ENCODE assay signal across 2 cellular contexts in genomic region chr10:125124114-125124486, GRCh38.
TF ChIP-seq lines count a peak whose summit lies in the region.

No MANE protein-coding gene starts in this region.

TF ChIP-seq in liver, 16 proteins besides CTCF, POLR2A, EP300 and RAD21:
- no peak for TF ChIP-seq EGR1 (IDR thresholded peaks at IDR 0.05; ENCODE audit: low read depth in 2 of 2)
- no peak for TF ChIP-seq GABPA (IDR thresholded peaks at IDR 0.05 in 1 of 2, conservative IDR thresholded peaks at IDR 0.05 in 1 of 2)
- no peak for TF ChIP-seq MAX (IDR thresholded peaks at IDR 0.05)
- TF ChIP-seq SP1 (IDR thresholded peaks at IDR 0.05): no peak
- no peak for TF ChIP-seq FOXA2 (IDR thresholded peaks at IDR 0.05)
- no peak for TF ChIP-seq FOXA1 (IDR thresholded peaks at IDR 0.05)
- TF ChIP-seq JUND (IDR thresholded peaks at IDR 0.05): no peak
- TF ChIP-seq YY1 (IDR thresholded peaks at IDR 0.05): no peak
- no peak for TF ChIP-seq TAF1 (conservative IDR thresholded peaks at IDR 0.05)
- no peak for TF ChIP-seq HNF4A (conservative IDR thresholded peaks at IDR 0.05)
- no peak for TF ChIP-seq ZBTB33 (IDR thresholded peaks at IDR 0.05)

TF ChIP-seq in HepG2, 621 proteins besides CTCF, POLR2A, EP300 and RAD21:
- TF ChIP-seq ZNF318 (CRISPR knock-in tag; IDR thresholded peaks at IDR 0.05): no peak
- no peak for TF ChIP-seq ATF7-NPFF (CRISPR knock-in tag; IDR thresholded peaks at IDR 0.05; ENCODE audit: low read depth)
- no peak for TF ChIP-seq ZNF615 (CRISPR knock-in tag; IDR thresholded peaks at IDR 0.05; ENCODE audit: borderline replicate concordance)
- no peak for TF ChIP-seq FOSL2 (CRISPR knock-in tag; IDR thresholded peaks at IDR 0.05)
- no peak for TF ChIP-seq ZNF672 (CRISPR knock-in tag; IDR thresholded peaks at IDR 0.05)
- TF ChIP-seq ZSCAN9 (CRISPR knock-in tag; IDR thresholded peaks at IDR 0.05; ENCODE audit: borderline replicate concordance): no peak
